Comparison of ENCODE assay signal across 15 cellular contexts in genomic region chr6:82954351-82954750, GRCh38.
"Had no signal": no experiment of that assay in that cellular context is flagged by ENCODE, and none has a peak within 500 bp of the region (broad histone marks: within the 10 kb centered on the region; RNA-seq: fewer than 3 reads in every experiment).

No MANE protein-coding gene starts in this region.

- ATAC-seq: activated naive CD8-positive, alpha-beta T cell treated with anti-CD3 and anti-CD28 coated beads, Interleukin-2, amount 50 U/mL, for 24 hours; natural killer cell treated with Interleukin-12 subunit alpha and Interleukin-12 subunit beta and Interleukin-15 and Interleukin-18, amount 100 ng/mL, for 72 hours; sciatic nerve; upper lobe of right lung; WTC11 had no signal

- H3K27me3 Mint-ChIP-seq: activated naive CD8-positive, alpha-beta T cell treated with anti-CD3 and anti-CD28 coated beads, Interleukin-2, amount 50 U/mL, for 24 hours; natural killer cell treated with Interleukin-12 subunit alpha and Interleukin-12 subunit beta and Interleukin-15 and Interleukin-18, amount 100 ng/mL, for 72 hours; progenitor cell of endocrine pancreas; stimulated activated naive CD8-positive, alpha-beta T cell treated with anti-CD3 and anti-CD28 coated beads, Interleukin-15, Interleukin-2, amounts not matched to agents 100 ng/mL and 50 ng/mL, for 24 hours had no signal

- H3K9me3 ChIP-seq: ascending aorta, upper lobe of right lung had no signal

- H3K36me3 ChIP-seq: ascending aorta, cardiac muscle cell, upper lobe of right lung had no signal

- H3K9me3 Mint-ChIP-seq: activated naive CD8-positive, alpha-beta T cell treated with anti-CD3 and anti-CD28 coated beads, Interleukin-2, amount 50 U/mL, for 24 hours; immature natural killer cell; natural killer cell treated with Interleukin-12 subunit alpha and Interleukin-12 subunit beta and Interleukin-15 and Interleukin-18, amount 100 ng/mL, for 72 hours; stimulated activated naive CD8-positive, alpha-beta T cell treated with anti-CD3 and anti-CD28 coated beads, Interleukin-15, Interleukin-2, amounts not matched to agents 100 ng/mL and 50 ng/mL, for 24 hours had no signal

- H3K4me1 Mint-ChIP-seq: activated naive CD8-positive, alpha-beta T cell treated with anti-CD3 and anti-CD28 coated beads, Interleukin-2, amount 50 U/mL, for 24 hours; immature natural killer cell had no signal

- H3K4me1 ChIP-seq: ascending aorta, upper lobe of right lung had no signal

- H3K27me3 ChIP-seq: ascending aorta, cardiac muscle cell, upper lobe of right lung had no signal

- H3K27ac Mint-ChIP-seq: activated naive CD8-positive, alpha-beta T cell treated with anti-CD3 and anti-CD28 coated beads, Interleukin-2, amount 50 U/mL, for 24 hours; immature natural killer cell; natural killer cell treated with Interleukin-12 subunit alpha and Interleukin-12 subunit beta and Interleukin-15 and Interleukin-18, amount 100 ng/mL, for 72 hours; progenitor cell of endocrine pancreas; stimulated activated naive CD8-positive, alpha-beta T cell treated with anti-CD3 and anti-CD28 coated beads, Interleukin-15, Interleukin-2, amounts not matched to agents 100 ng/mL and 50 ng/mL, for 24 hours; WTC11 had no signal

- H3K27ac ChIP-seq: ascending aorta, cardiac muscle cell, coronary artery, upper lobe of right lung had no signal

- H3K4me3 ChIP-seq: ascending aorta, cardiac muscle cell, coronary artery, upper lobe of right lung had no signal

- DNase-seq: activated CD4-positive, alpha-beta T cell treated with anti-CD3 and anti-CD28 coated beads for 48 hours; activated naive CD4-positive, alpha-beta T cell treated with Interleukin-2 at 50 U/mL for 16 hours; activated naive CD8-positive, alpha-beta T cell treated with anti-CD3 and anti-CD28 coated beads, Interleukin-2, amount 50 U/mL, for 24 hours; immature natural killer cell; nucleus accumbens; stimulated activated CD4-positive, alpha-beta T cell treated with anti-CD3 and anti-CD28 coated beads, Interleukin-4, amount 100 ng/mL, for 24 hours; upper lobe of right lung had no signal

- H3K4me3 Mint-ChIP-seq: activated naive CD8-positive, alpha-beta T cell treated with anti-CD3 and anti-CD28 coated beads, Interleukin-2, amount 50 U/mL, for 24 hours; immature natural killer cell; natural killer cell treated with Interleukin-12 subunit alpha and Interleukin-12 subunit beta and Interleukin-15 and Interleukin-18, amount 100 ng/mL, for 72 hours; stimulated activated naive CD8-positive, alpha-beta T cell treated with anti-CD3 and anti-CD28 coated beads, Interleukin-15, Interleukin-2, amounts not matched to agents 100 ng/mL and 50 ng/mL, for 24 hours; WTC11 had no signal
